ENCODE assay signal across 8 cellular contexts in genomic region chr9:105053209-105053652, GRCh38.
DNase-seq lines count a peak whose midpoint lies in the region; ATAC-seq lines count a peak whose summit lies in the region.

No MANE protein-coding gene starts in this region.

- no peak overlapping the region for H3K27ac ChIP-seq in mesendoderm (ENCODE audit: low read depth, low read length)

- H2AK5ac ChIP-seq in mesendoderm (ENCODE audit: low read length): no peak overlapping the region

- WGBS in mesendoderm (ENCODE audit: extremely low coverage, insufficient coverage, low lambda C conversion rate): no CpG with 5 or more reads among the region's 4 CpGs

- no peaks in the 10 kb centered on the region for H3K36me3 ChIP-seq in mesendoderm (ENCODE audit: control insufficient read depth, insufficient read depth, low read length)

- H3K18ac ChIP-seq in mesendoderm (ENCODE audit: low read length): no peak overlapping the region

- no peak overlapping the region for H4K5ac ChIP-seq in mesendoderm (ENCODE audit: low read length)

- ATAC-seq in GM18508 (IDR thresholded peaks at IDR 0.05; ENCODE audit: insufficient read depth, unreplicated experiment) (peak; percentile 89), HG03342 (IDR thresholded peaks at IDR 0.05; ENCODE audit: unreplicated experiment) (peak; percentile 81), HG02973 (IDR thresholded peaks at IDR 0.05; ENCODE audit: unreplicated experiment) (no peak), HG03139 (IDR thresholded peaks at IDR 0.05; ENCODE audit: unreplicated experiment) (no peak)

- no peaks in the 10 kb centered on the region for H3K79me1 ChIP-seq in mesendoderm (ENCODE audit: low read length)

- H3K4me2 ChIP-seq in mesendoderm (ENCODE audit: low read length): no peak overlapping the region

- H3K23ac ChIP-seq in mesendoderm (ENCODE audit: low read length): no peak overlapping the region

- no peak overlapping the region for H2BK15ac ChIP-seq in mesendoderm (replicated peaks; ENCODE audit: low read depth)

- no peak overlapping the region for H2BK5ac ChIP-seq in mesendoderm (ENCODE audit: low read length)

- H2BK120ac ChIP-seq in mesendoderm (ENCODE audit: low read depth, low read length): no peak overlapping the region

- H4K8ac ChIP-seq in mesendoderm (ENCODE audit: low read depth, low read length): no peak overlapping the region

- no peak overlapping the region for H3K4ac ChIP-seq in mesendoderm (ENCODE audit: low read depth, low read length)

- peak; percentile 3 for DNase-seq in activated T-cell treated with anti-CD3 and anti-CD28 coated beads for 4 hours
- peak; percentile 38 for DNase-seq in myocyte (ENCODE audit: low read depth)
- no peak for DNase-seq in mesendoderm
- DNase-seq in posterior cingulate gyrus: no peak

- intact Hi-C loops in posterior cingulate gyrus (cut with DNase I): no loop called here

- no peak overlapping the region for H3K9ac ChIP-seq in mesendoderm (ENCODE audit: low read length)

- H3K27me3 ChIP-seq in mesendoderm (ENCODE audit: insufficient read depth, low read length, poor library complexity): no peaks in the 10 kb centered on the region

- no peaks in the 10 kb centered on the region for H3K79me2 ChIP-seq in mesendoderm (ENCODE audit: control insufficient read depth, insufficient read depth, low read length)

- H3K4me3 ChIP-seq in mesendoderm (ENCODE audit: low read length): no peak overlapping the region

- no peaks in the 10 kb centered on the region for H3K4me1 ChIP-seq in mesendoderm (ENCODE audit: control insufficient read depth, low read depth, low read length)

- no peak overlapping the region for H3K56ac ChIP-seq in mesendoderm (ENCODE audit: low read length)

Comparison
In these comparisons a context has a peak if more than half of its experiments do, and no peak if none do; other contexts are left out.
1. ATAC-seq: peak in GM18508 (single experiment) and HG03342 (single experiment); none in HG02973 (single experiment) and HG03139 (single experiment).
2. DNase-seq: peak in activated T-cell treated with anti-CD3 and anti-CD28 coated beads for 4 hours (single experiment) and myocyte (single experiment); none in mesendoderm (single experiment) and posterior cingulate gyrus (0 of 10).